ENCODE assay signal across 13 cellular contexts in the genomic region with DNA sequence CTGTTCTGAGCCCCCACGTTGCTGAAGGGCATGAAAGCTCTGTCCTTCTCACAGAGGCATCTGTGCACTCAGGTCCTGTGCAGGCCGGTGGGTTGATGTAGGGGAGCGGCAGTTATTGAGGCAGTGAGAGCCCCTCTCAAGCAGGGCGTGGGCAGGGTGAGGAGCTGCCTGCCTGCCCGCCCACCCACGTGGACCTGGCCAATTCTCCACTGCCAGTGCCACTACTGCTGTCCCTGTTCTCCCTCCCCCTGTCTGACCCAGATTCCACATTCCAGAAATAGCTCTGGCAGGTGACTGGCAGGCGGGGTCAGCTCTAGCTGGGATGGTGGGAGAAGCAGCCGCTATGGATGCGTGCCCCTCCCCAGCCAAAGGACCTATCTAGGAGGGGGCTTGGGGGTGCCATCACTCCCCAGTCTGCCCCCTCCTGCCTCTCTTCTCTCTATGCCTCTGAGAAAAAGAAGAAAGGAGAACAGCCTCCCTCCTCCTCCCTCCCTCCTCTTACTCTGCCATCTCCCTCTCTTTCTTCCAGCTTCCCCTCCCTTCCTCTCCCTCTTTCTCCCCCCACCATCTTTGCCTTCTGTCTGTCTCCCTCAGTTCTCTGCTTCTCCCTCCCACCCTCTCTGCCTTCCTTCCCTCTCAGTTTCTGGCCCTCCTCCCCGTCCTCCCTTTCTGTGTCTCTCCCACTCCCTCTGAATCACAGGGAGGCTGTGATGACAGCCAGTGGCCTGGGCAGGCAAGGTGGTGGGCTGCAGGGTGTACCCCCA.
DNase-seq lines count a peak whose midpoint lies in the region; ATAC-seq and TF ChIP-seq lines count a peak whose summit lies in the region.
"Had no signal": no experiment of that assay in that cellular context is flagged by ENCODE, and none has a peak within 500 bp of the region (broad histone marks: within the 10 kb centered on the region; RNA-seq: fewer than 3 reads in every experiment).

No MANE protein-coding gene starts in this region.

- peaks cover 24% of the 10 kb centered on the region for H3K4me1 Mint-ChIP-seq in nephron progenitor cell
- H3K4me1 Mint-ChIP-seq: natural killer cell had no signal

- TF ChIP-seq CTCF in nephron progenitor cell (IDR thresholded peaks at IDR 0.05) (no peak), GM13977 (IDR thresholded peaks at IDR 0.05; ENCODE audit: extremely low read depth, insufficient read depth, missing control alignments) (no peak)

- DNase-seq in NCI-H524 (lab: John Stamatoyannopoulos, UW), result peak; percentile 39 to 72
- DNase-seq in NCI-H524 treated with DMSO at 0.1 percent for 48 hours (lab: John Stamatoyannopoulos, UW), result no peak
- DNase-seq in glomerular visceral epithelial cell (ENCODE audit: extremely low spot score), result peak; percentile 43
- peak; percentile 65 for DNase-seq in nephron progenitor cell
- peak in 1 of 2 donors; percentile 80 for DNase-seq in aorta
- DNase-seq in GM13977 (ENCODE audit: low spot score), result no peak
- no peak for DNase-seq in NCI-H526 treated with DMSO at 0.1 percent for 48 hours (lab: John Stamatoyannopoulos, UW)
- DNase-seq in NCI-H1930 (lab: John Stamatoyannopoulos, UW), result no peak
- DNase-seq: activated CD4-positive, alpha-beta T cell treated with anti-CD3 and anti-CD28 coated beads, Interleukin-2, amount 50 U/mL, for 48 hours; brain microvascular endothelial cell; foreskin melanocyte; MM.1S; natural killer cell had no signal

- H3K27ac ChIP-seq in aorta (ENCODE audit: low read depth in 1 of 2, low read length in 2 of 2), result peak overlapping the region in 1 of 2 donors; percentile 3
- H3K27ac ChIP-seq: brain microvascular endothelial cell had no signal

- no peak overlapping the region for H3K27ac Mint-ChIP-seq in nephron progenitor cell
- H3K27ac Mint-ChIP-seq: natural killer cell had no signal

- in situ Hi-C loops in GM13977 (cut with MboI; ENCODE audit: low pct_unique_long_range_greater_than_20kb, low sequenced_read_pairs, unreplicated experiment), result loop anchor here (10.0 kb wide), 1 partner anchor 150 kb away; a partner anchor contains a TSS

- no peaks in the 10 kb centered on the region for H3K36me3 ChIP-seq in aorta (ENCODE audit: control insufficient read depth in 1 of 2, insufficient read depth in 2 of 2, low read length in 1 of 2)
- H3K36me3 ChIP-seq: brain microvascular endothelial cell had no signal

- H3K4me3 Mint-ChIP-seq in nephron progenitor cell, result no peak overlapping the region
- H3K4me3 Mint-ChIP-seq: natural killer cell had no signal

- 3 to 4% methylated on average over 10 of the region's 10 CpGs for WGBS in aorta, 2 donors

- no peaks in the 10 kb centered on the region for H3K9me3 Mint-ChIP-seq in nephron progenitor cell
- H3K9me3 Mint-ChIP-seq: natural killer cell had no signal

- no peaks in the 10 kb centered on the region for H3K9me3 ChIP-seq in aorta (ENCODE audit: control insufficient read depth, low read length)

- intact Hi-C loops in aorta (cut with DNase I), result loop anchor here in 1 of 2 donors (5.0 kb wide), 1 partner anchor 502 kb away; no protein-coding TSS in a partner anchor

- no peak overlapping the region for H3K4me3 ChIP-seq in aorta (ENCODE audit: low read length in 2 of 2)

- no peaks in the 10 kb centered on the region for H3K27me3 ChIP-seq in aorta (ENCODE audit: control insufficient read depth in 1 of 2, insufficient read depth in 2 of 2, low read length in 1 of 2)
- H3K27me3 ChIP-seq: brain microvascular endothelial cell had no signal

- H3K36me3 Mint-ChIP-seq in nephron progenitor cell (ENCODE audit: low read depth), result no peaks in the 10 kb centered on the region
- H3K36me3 Mint-ChIP-seq: natural killer cell had no signal

- H3K27me3 Mint-ChIP-seq in nephron progenitor cell (ENCODE audit: low read depth, poor library complexity), result peaks cover 12% of the 10 kb centered on the region

- no peaks in the 10 kb centered on the region for H3K4me1 ChIP-seq in aorta (ENCODE audit: control insufficient read depth in 1 of 2, insufficient read depth in 2 of 2, low read length in 2 of 2)

- peak; percentile 51 for ATAC-seq in aorta (ENCODE audit: low FRiP score)
- ATAC-seq: natural killer cell had no signal

Comparison
In these comparisons a context has a peak if more than half of its experiments do, and no peak if none do; other contexts are left out.
1. DNase-seq: peak in NCI-H524 (2 of 2), glomerular visceral epithelial cell (single experiment) and nephron progenitor cell (single experiment); none in NCI-H524 treated with DMSO at 0.1 percent for 48 hours (single experiment), GM13977 (single experiment), NCI-H526 treated with DMSO at 0.1 percent for 48 hours (single experiment) and NCI-H1930 (0 of 2).